9 cellular contexts compared by ENCODE assay signal in the genomic region with DNA sequence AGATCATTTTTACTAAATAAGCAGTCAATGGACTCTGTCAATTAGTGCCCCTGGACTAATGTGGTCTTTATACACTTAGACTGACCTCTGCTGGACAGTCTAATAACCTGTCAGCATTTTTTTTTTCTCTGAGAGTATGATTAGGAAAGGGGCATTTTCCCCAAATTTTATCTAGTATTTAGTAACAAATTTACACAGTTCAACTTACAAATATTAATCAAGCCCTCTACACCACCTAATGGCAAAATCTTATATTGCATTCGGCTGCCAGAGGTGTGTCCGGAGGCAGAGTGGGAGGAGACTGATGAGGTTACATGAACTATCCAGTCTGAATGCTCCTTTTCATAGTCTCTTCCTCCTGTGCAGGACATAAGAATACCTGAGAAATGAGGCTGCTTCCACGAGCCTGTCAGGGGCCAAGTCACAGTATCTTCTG. TPM values are rescaled to one million over a fixed set of nuclear protein-coding genes. Genes with fewer than 3 reads are reported as not detected.
DNase-seq lines count a peak whose midpoint lies in the region; ATAC-seq, FAIRE-seq and TF ChIP-seq lines count a peak whose summit lies in the region.
"Had no signal": no experiment of that assay in that cellular context is flagged by ENCODE, and none has a peak within 500 bp of the region (broad histone marks: within the 10 kb centered on the region; RNA-seq: fewer than 3 reads in every experiment).

No MANE protein-coding gene starts in this region.

- H3K9me3 ChIP-seq in A549 = no peaks in the 10 kb centered on the region
- H3K9me3 ChIP-seq in stomach = no peaks in the 10 kb centered on the region
- H3K9me3 ChIP-seq: HAP-1 had no signal

- H2AK5ac ChIP-seq in mesendoderm (ENCODE audit: low read length) = no peak overlapping the region

- peak; percentile 28 to 81 for DNase-seq in A549 (ENCODE audit: low read depth in 1 of 2, low spot score in 1 of 2)
- peak; percentile 33 for DNase-seq in NCI-H345 (lab: John Stamatoyannopoulos, UW)
- DNase-seq in activated CD4-positive, CD25-positive, alpha-beta regulatory T cell treated with anti-CD3 and anti-CD28 coated beads, Interleukin-2, amount 50 U/mL, for 72 hours = peak; percentile 42
- DNase-seq in dermis microvascular lymphatic vessel endothelial cell (ENCODE audit: low read depth in 2 of 2) = peak; percentile 81 to 85
- DNase-seq in mesendoderm = peak; percentile 70
- peak; percentile 52 for DNase-seq in stomach

- H3K4me2 ChIP-seq in A549 (peak overlapping the region; percentile 45), mesendoderm (ENCODE audit: low read length) (no peak overlapping the region)

- no peak overlapping the region for H3K4me3 ChIP-seq in A549
- H3K4me3 ChIP-seq in mesendoderm (ENCODE audit: low read length) = no peak overlapping the region
- no peak overlapping the region for H3K4me3 ChIP-seq in stomach
- H3K4me3 ChIP-seq: HAP-1 had no signal

- TF ChIP-seq RAD21 in A549 (conservative IDR thresholded peaks at IDR 0.05 in 1 of 2, IDR thresholded peaks at IDR 0.05 in 1 of 2) = peak; percentile 48 to 59

- H3K18ac ChIP-seq in mesendoderm (ENCODE audit: low read length) = no peak overlapping the region

- no peak overlapping the region for H3K4ac ChIP-seq in mesendoderm (ENCODE audit: low read depth, low read length)

- no peak overlapping the region for H3K23ac ChIP-seq in mesendoderm (ENCODE audit: low read length)

- TF ChIP-seq EP300 in A549 (IDR thresholded peaks at IDR 0.05) = no peak
- TF ChIP-seq EP300 in stomach (IDR thresholded peaks at IDR 0.05) = no peak

- 5% methylated on average over 3 of the region's 3 CpGs for WGBS in A549 (ENCODE audit: missing lambda C conversion rate)
- WGBS in mesendoderm (ENCODE audit: extremely low coverage, insufficient coverage, low lambda C conversion rate) = no CpG with 5 or more reads among the region's 3 CpGs
- WGBS in stomach, 5 donors = 0 to 8% (median 2%) methylated on average over 3 of the region's 3 CpGs

- peaks cover 6% of the 10 kb centered on the region; the same call in 1 of the 3 replicates for H3K4me1 ChIP-seq in A549
- H3K4me1 ChIP-seq in mesendoderm (ENCODE audit: control insufficient read depth, low read depth, low read length) = no peaks in the 10 kb centered on the region
- H3K4me1 ChIP-seq in stomach = peaks cover 0 to 13% (median 6%) of the 10 kb centered on the region in 4 donors

- no peaks in the 10 kb centered on the region for H3K36me3 ChIP-seq in mesendoderm (ENCODE audit: control insufficient read depth, insufficient read depth, low read length)
- peaks cover 16 to 55% (median 39%) of the 10 kb centered on the region in 4 donors for H3K36me3 ChIP-seq in stomach

- H2BK5ac ChIP-seq in mesendoderm (ENCODE audit: low read length) = no peak overlapping the region

- H4K5ac ChIP-seq in mesendoderm (ENCODE audit: low read length) = no peak overlapping the region

- POLR2A ChIA-PET in A549 (lab: Yijun Ruan, JAX) = interaction anchor here (1.4 kb wide), 1 partner anchor 44 kb away, joined by 3 read pairs; a partner anchor contains a TSS

- no peak overlapping the region for H2BK120ac ChIP-seq in mesendoderm (ENCODE audit: low read depth, low read length)

- no peaks in the 10 kb centered on the region for H3K79me2 ChIP-seq in mesendoderm (ENCODE audit: control insufficient read depth, insufficient read depth, low read length)

- TF ChIP-seq POLR2A in A549 (IDR thresholded peaks at IDR 0.05; ENCODE audit: low read length) (no peak), stomach (IDR thresholded peaks at IDR 0.05) (no peak)

- peak; percentile 69 for TF ChIP-seq CTCF in A549 (IDR thresholded peaks at IDR 0.05)
- TF ChIP-seq CTCF in GM12873 (IDR thresholded peaks at IDR 0.05; ENCODE audit: insufficient read depth, low read depth, low read length, missing control alignments) = peak; percentile 52
- TF ChIP-seq CTCF in stomach (IDR thresholded peaks at IDR 0.05) = peak in 5 of 7 experiments; percentile 16 to 68 (median 54)

- no peak overlapping the region for H4K8ac ChIP-seq in mesendoderm (ENCODE audit: low read depth, low read length)

- H3K56ac ChIP-seq in mesendoderm (ENCODE audit: low read length) = no peak overlapping the region

- H3K79me1 ChIP-seq in mesendoderm (ENCODE audit: low read length) = no peaks in the 10 kb centered on the region

- CTCF ChIA-PET in A549 (lab: Yijun Ruan, JAX) = interaction anchor here (0.6 to 3.0 kb wide), 22 partner anchors 10 to 455 kb away, joined by 3 to 12 read pairs (median 4); no protein-coding TSS in a partner anchor

- no peak overlapping the region for H3K9ac ChIP-seq in mesendoderm (ENCODE audit: low read length)

- ATAC-seq in A549 (peak; percentile 96 to 99), HG02973 (IDR thresholded peaks at IDR 0.05; ENCODE audit: unreplicated experiment) (peak; percentile 71)

- FAIRE-seq in A549 (lab: Jason Lieb, UNC) = peak; percentile 54

- no peaks in the 10 kb centered on the region for H3K27me3 ChIP-seq in mesendoderm (ENCODE audit: insufficient read depth, low read length, poor library complexity)
- H3K27me3 ChIP-seq in stomach = no peaks in the 10 kb centered on the region

- no peak overlapping the region for H2BK15ac ChIP-seq in mesendoderm (replicated peaks; ENCODE audit: low read depth)

- intact Hi-C loops in stomach (cut with DNase I; ENCODE audit: low total_unique reads) = loop anchor here (10.0 kb wide), 1 partner anchor 133 kb away; a partner anchor contains a TSS

- H3K27ac ChIP-seq in A549 (0 out of 6 replicates have a peak overlapping the region, but pooled peaks of 1 of the 2 experiments have one; percentile 38), mesendoderm (ENCODE audit: low read depth, low read length) (no peak overlapping the region), stomach (no peak overlapping the region)

TF ChIP-seq in A549, 52 proteins besides CTCF, POLR2A, EP300 and RAD21:
- TF ChIP-seq MAFK (IDR thresholded peaks at IDR 0.05; ENCODE audit: partially characterized antibody) (peak; percentile 44), NPAS2 (CRISPR knock-in tag; IDR thresholded peaks at IDR 0.05; ENCODE audit: borderline replicate concordance) (no peak), SMC3 (IDR thresholded peaks at IDR 0.05) (peak; percentile 54)

RNA-seq across cellular contexts. Expression of a gene that starts 36.0 kb away (rescaled TPM):
- polyA plus RNA-seq in A549 (2011; rRNA removed) = 1.1 and 1.8 TPM in 2 replicates
- polyA plus RNA-seq in A549 (2012; cell fraction: cytosol; rRNA removed) = 0.56 and 0.58 TPM in 2 replicates
- 3.8 and 5.1 TPM in 2 replicates for polyA plus RNA-seq in A549 (2012; cell fraction: nucleus; rRNA removed)
- 0.63 to 0.80 TPM (median 0.71 TPM) in 3 replicates for polyA plus RNA-seq in A549 (2017; fragmentation: RNase III; extraction: RNeasy Plus Mini Kit Qiagen cat#74134 plus additional on column Dnase treatment)
- polyA minus RNA-seq in A549 (2011; rRNA and poly(A)+ RNA removed) = 0.33 and 1.3 TPM in 2 replicates
- total RNA-seq in dermis microvascular lymphatic vessel endothelial cell = 0.39 and 1.9 TPM in 2 replicates
- 0.66 TPM for polyA plus RNA-seq in mesendoderm (2013, experiment 1 of 2)
- 0.56 TPM for polyA plus RNA-seq in mesendoderm (2013, experiment 2 of 2)
- total RNA-seq in stomach = 1 to 10 TPM in 3 of 5 donors, under 1 TPM in 1, not detected in 1; 0.29 to 5.3 (median 1.2) TPM
- polyA plus RNA-seq in stomach = 1 to 10 TPM in 1 of 3 donors, under 1 TPM in 2; 0.62 to 1.9 (median 0.76) TPM

RNA-seq across cellular contexts. Expression of a gene that starts 43.8 kb away (rescaled TPM):
- polyA plus RNA-seq in A549 (2011; rRNA removed) (51.0 and 69.0 TPM in 2 replicates), A549 (2017; fragmentation: RNase III; extraction: RNeasy Plus Mini Kit Qiagen cat#74134 plus additional on column Dnase treatment) (24.3 to 26.5 TPM (median 26.3 TPM) in 3 replicates), stomach (10 to 100 TPM; 13.9 to 21.7 (median 14.7) TPM)
- polyA plus RNA-seq in A549 (2012; cell fraction: cytosol; rRNA removed) = 28.4 and 29.5 TPM in 2 replicates
- polyA plus RNA-seq in A549 (2012; cell fraction: nucleus; rRNA removed) = 23.1 and 32.1 TPM in 2 replicates
- 45.8 and 68.3 TPM in 2 replicates for polyA minus RNA-seq in A549 (2011; rRNA and poly(A)+ RNA removed)
- total RNA-seq in dermis microvascular lymphatic vessel endothelial cell (27.8 and 33.4 TPM in 2 replicates), stomach (10 to 100 TPM; 18.1 to 46.7 (median 34.1) TPM)
- 28.8 TPM for polyA plus RNA-seq in mesendoderm (2013, experiment 1 of 2)
- polyA plus RNA-seq in mesendoderm (2013, experiment 2 of 2) = 27.7 TPM

RNA-seq across cellular contexts. Expression of a gene that starts 44.0 kb away (rescaled TPM):
- polyA plus RNA-seq in A549 (2011; rRNA removed) (17.8 and 23.7 TPM in 2 replicates), A549 (2017; fragmentation: RNase III; extraction: RNeasy Plus Mini Kit Qiagen cat#74134 plus additional on column Dnase treatment) (13.4 to 17.6 TPM (median 16.5 TPM) in 3 replicates), stomach (10 to 100 TPM in 2 of 3 donors, 1 to 10 TPM in 1; 8.1 to 12.5 (median 10.3) TPM)
- 12.0 and 12.6 TPM in 2 replicates for polyA plus RNA-seq in A549 (2012; cell fraction: cytosol; rRNA removed)
- 16.0 and 19.0 TPM in 2 replicates for polyA plus RNA-seq in A549 (2012; cell fraction: nucleus; rRNA removed)
- 26.1 and 30.0 TPM in 2 replicates for polyA minus RNA-seq in A549 (2011; rRNA and poly(A)+ RNA removed)
- total RNA-seq in dermis microvascular lymphatic vessel endothelial cell (32.6 and 43.6 TPM in 2 replicates), stomach (100 to 1,000 TPM in 1 of 5 donors, 10 to 100 TPM in 3, 1 to 10 TPM in 1; 2.9 to 102 (median 23.0) TPM)
- 15.7 TPM for polyA plus RNA-seq in mesendoderm (2013, experiment 1 of 2)
- 15.1 TPM for polyA plus RNA-seq in mesendoderm (2013, experiment 2 of 2)

Comparison
In these comparisons a context has a peak if more than half of its experiments do, and no peak if none do; other contexts are left out.
1. DNase-seq: peak in every context shown above with its lines; median percentile 83 in dermis microvascular lymphatic vessel endothelial cell; 70 in mesendoderm; 54 in A549; 52 in stomach; 42 in activated CD4-positive, CD25-positive, alpha-beta regulatory T cell treated with anti-CD3 and anti-CD28 coated beads, Interleukin-2, amount 50 U/mL, for 72 hours; 33 in NCI-H345.